Comparison of ENCODE assay signal across 38 cellular contexts in the genomic region with DNA sequence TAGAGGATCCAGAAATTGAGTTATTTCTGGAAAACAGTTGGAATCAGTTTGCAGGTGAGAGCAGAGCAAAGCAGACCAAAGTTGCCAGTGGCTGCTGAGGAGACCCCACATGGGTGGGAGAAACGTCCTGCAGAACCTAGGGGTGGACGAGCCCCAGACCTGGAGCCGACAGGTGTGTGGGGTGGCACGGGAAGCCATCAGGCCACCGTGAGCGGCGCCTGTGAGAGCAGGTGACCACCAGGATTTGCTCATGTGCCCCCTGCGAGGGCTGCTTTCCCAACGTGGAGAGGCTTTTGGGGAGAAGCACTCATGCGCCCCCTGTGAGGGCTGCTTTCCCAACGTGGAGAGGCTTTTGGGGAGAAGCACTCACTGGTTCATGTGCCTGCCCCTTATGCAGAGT.
"Had no signal": no experiment of that assay in that cellular context is flagged by ENCODE, and none has a peak within 500 bp of the region (broad histone marks: within the 10 kb centered on the region; RNA-seq: fewer than 3 reads in every experiment).

No MANE protein-coding gene starts in this region.

- H3K27me3 ChIP-seq: adrenal gland, ascending aorta, body of pancreas, brain microvascular endothelial cell, breast epithelium, cardiac muscle cell had no signal

- H3K27me3 Mint-ChIP-seq: activated naive CD4-positive, alpha-beta T cell treated with anti-CD3 and anti-CD28 coated beads, Interleukin-2, amount 10 ng/mL, durations not matched to agents 7 days and 5 days; activated naive CD4-positive, alpha-beta T cell treated with anti-CD3 and anti-CD28 coated beads, Interleukin-2, amount 50 U/mL, for 24 hours; activated naive CD8-positive, alpha-beta T cell; activated naive CD8-positive, alpha-beta T cell treated with anti-CD3 and anti-CD28 coated beads for 36 hours; activated naive CD8-positive, alpha-beta T cell treated with anti-CD3 and anti-CD28 coated beads, Interleukin-2, amount 10 ng/mL, durations not matched to agents 7 days and 5 days; activated naive CD8-positive, alpha-beta T cell treated with anti-CD3 and anti-CD28 coated beads, Interleukin-2, amount 50 U/mL, for 24 hours; activated T-cell treated with anti-CD3 and anti-CD28 coated beads, Interleukin-2, amount 50 U/mL, for 24 hours; activated T-helper 17 cell treated with anti-CD3 and anti-CD28 coated beads, Interleukin-2, amount 50 U/mL, for 72 hours; brain; central memory CD8-positive, alpha-beta T cell had no signal

- H3K27ac Mint-ChIP-seq: activated naive CD4-positive, alpha-beta T cell treated with anti-CD3 and anti-CD28 coated beads for 36 hours; activated naive CD4-positive, alpha-beta T cell treated with anti-CD3 and anti-CD28 coated beads, Interleukin-2, amount 10 ng/mL, durations not matched to agents 7 days and 5 days; activated naive CD8-positive, alpha-beta T cell; activated naive CD8-positive, alpha-beta T cell treated with anti-CD3 and anti-CD28 coated beads for 36 hours; activated naive CD8-positive, alpha-beta T cell treated with anti-CD3 and anti-CD28 coated beads, Interleukin-2, amount 10 ng/mL, durations not matched to agents 7 days and 5 days; activated naive CD8-positive, alpha-beta T cell treated with anti-CD3 and anti-CD28 coated beads, Interleukin-2, amount 50 U/mL, for 24 hours; activated T-cell treated with anti-CD3 and anti-CD28 coated beads, Interleukin-2, amount 50 U/mL, for 24 hours; activated T-helper 1 cell treated with anti-CD3 and anti-CD28 coated beads, Interleukin-12 subunit alpha, Interleukin-12 subunit beta, Interleukin-2, Interleukin-4 antibody, amounts not matched to agents 30 ng/mL and 10 ng/mL and 1 ng/mL, durations not matched to agents 14 hours and 24 hours and 36 hours; activated T-helper 17 cell treated with anti-CD3 and anti-CD28 coated beads, Interleukin-2, amount 50 U/mL, for 72 hours; activated T-helper 2 cell treated with anti-CD3 and anti-CD28 coated beads, Interferon-gamma antibody, Interleukin-2, Interleukin-4, amounts not matched to agents 10 μg/mL and 5 μg/mL and 100 μg/mL, durations not matched to agents 14 hours and 24 hours and 36 hours; brain had no signal

- H3K36me3 ChIP-seq: adrenal gland, brain microvascular endothelial cell, breast epithelium had no signal

- H3K9me3 ChIP-seq: adrenal gland, ascending aorta, body of pancreas, breast epithelium had no signal

- H3K27ac ChIP-seq: adrenal gland, ascending aorta, body of pancreas, brain microvascular endothelial cell, breast epithelium, cardiac muscle cell had no signal

- H3K9me3 Mint-ChIP-seq: activated naive CD4-positive, alpha-beta T cell treated with anti-CD3 and anti-CD28 coated beads for 36 hours; activated naive CD4-positive, alpha-beta T cell treated with anti-CD3 and anti-CD28 coated beads, Interleukin-2, amount 50 U/mL, for 72 hours; activated naive CD8-positive, alpha-beta T cell treated with anti-CD3 and anti-CD28 coated beads for 36 hours; activated naive CD8-positive, alpha-beta T cell treated with anti-CD3 and anti-CD28 coated beads, Interleukin-2, amount 10 ng/mL, durations not matched to agents 7 days and 5 days; activated naive CD8-positive, alpha-beta T cell treated with anti-CD3 and anti-CD28 coated beads, Interleukin-2, amount 50 U/mL, for 24 hours; activated T-cell treated with anti-CD3 and anti-CD28 coated beads, Interleukin-2, amount 50 U/mL, for 4 hours; activated T-helper 1 cell treated with anti-CD3 and anti-CD28 coated beads, Interleukin-12 subunit alpha, Interleukin-12 subunit beta, Interleukin-2, Interleukin-4 antibody, amounts not matched to agents 30 ng/mL and 10 ng/mL and 1 ng/mL, durations not matched to agents 14 hours and 24 hours and 36 hours; activated T-helper 2 cell treated with anti-CD3 and anti-CD28 coated beads, Interferon-gamma antibody, Interleukin-2, Interleukin-4, amounts not matched to agents 10 μg/mL and 5 μg/mL and 100 μg/mL, durations not matched to agents 14 hours and 24 hours and 36 hours; central memory CD8-positive, alpha-beta T cell had no signal

- H3K4me3 ChIP-seq: adrenal gland, ascending aorta, body of pancreas, breast epithelium, cardiac muscle cell had no signal

- H3K4me3 Mint-ChIP-seq: activated naive CD4-positive, alpha-beta T cell treated with anti-CD3 and anti-CD28 coated beads for 36 hours; activated naive CD4-positive, alpha-beta T cell treated with anti-CD3 and anti-CD28 coated beads, Interleukin-2, amount 10 ng/mL, durations not matched to agents 7 days and 5 days; activated naive CD4-positive, alpha-beta T cell treated with anti-CD3 and anti-CD28 coated beads, Interleukin-2, amount 50 U/mL, for 24 hours; activated naive CD8-positive, alpha-beta T cell; activated naive CD8-positive, alpha-beta T cell treated with anti-CD3 and anti-CD28 coated beads for 36 hours; activated naive CD8-positive, alpha-beta T cell treated with anti-CD3 and anti-CD28 coated beads, Interleukin-2, amount 10 ng/mL, durations not matched to agents 7 days and 5 days; activated naive CD8-positive, alpha-beta T cell treated with anti-CD3 and anti-CD28 coated beads, Interleukin-2, amount 50 U/mL, for 24 hours; activated T-cell treated with anti-CD3 and anti-CD28 coated beads, Interleukin-2, amount 50 U/mL, for 24 hours; activated T-cell treated with anti-CD3 and anti-CD28 coated beads, Interleukin-2, amount 50 U/mL, for 4 hours; activated T-cell treated with anti-CD3 and anti-CD28 coated beads, Interleukin-2, amount 50 U/mL, for 72 hours; activated T-helper 1 cell treated with anti-CD3 and anti-CD28 coated beads, Interleukin-12 subunit alpha, Interleukin-12 subunit beta, Interleukin-2, Interleukin-4 antibody, amounts not matched to agents 30 ng/mL and 10 ng/mL and 1 ng/mL, durations not matched to agents 14 hours and 24 hours and 36 hours; activated T-helper 17 cell treated with anti-CD3 and anti-CD28 coated beads, Interleukin-2, amount 50 U/mL, for 72 hours; brain; central memory CD8-positive, alpha-beta T cell had no signal

- H3K4me1 ChIP-seq: ascending aorta, body of pancreas, breast epithelium had no signal

- DNase-seq: activated effector memory CD4-positive, alpha-beta T cell treated with anti-CD3 and anti-CD28 coated beads, Interleukin-2, amount 50 U/mL, for 16 hours; activated effector memory CD4-positive, alpha-beta T cell treated with Interleukin-2 at 50 U/mL for 16 hours; activated gamma-delta T cell; activated gamma-delta T cell treated with Interleukin-2 at 50 U/mL for 16 hours; activated naive CD4-positive, alpha-beta T cell; activated naive CD4-positive, alpha-beta T cell treated with anti-CD3 and anti-CD28 coated beads for 36 hours; activated naive CD4-positive, alpha-beta T cell treated with anti-CD3 and anti-CD28 coated beads, Interleukin-2, amount 10 ng/mL, durations not matched to agents 7 days and 5 days; activated naive CD4-positive, alpha-beta T cell treated with anti-CD3 and anti-CD28 coated beads, Interleukin-2, amount 50 U/mL, for 16 hours; activated naive CD4-positive, alpha-beta T cell treated with Interleukin-2 at 50 U/mL for 16 hours; activated naive CD8-positive, alpha-beta T cell treated with anti-CD3 and anti-CD28 coated beads for 36 hours; activated naive CD8-positive, alpha-beta T cell treated with anti-CD3 and anti-CD28 coated beads, Interleukin-2, amount 10 ng/mL, durations not matched to agents 7 days and 5 days; activated naive CD8-positive, alpha-beta T cell treated with anti-CD3 and anti-CD28 coated beads, Interleukin-2, amount 50 U/mL, for 24 hours; activated T-cell treated with anti-CD3 and anti-CD28 coated beads, Interleukin-2, amount 50 U/mL, for 1 hour; activated T-cell treated with anti-CD3 and anti-CD28 coated beads, Interleukin-2, amount 50 U/mL, for 24 hours; activated T-cell treated with anti-CD3 and anti-CD28 coated beads, Interleukin-2, amount 50 U/mL, for 4 hours; activated T-cell treated with anti-CD3 and anti-CD28 coated beads, Interleukin-2, amount 50 U/mL, for 48 hours; activated T-cell treated with anti-CD3 and anti-CD28 coated beads, Interleukin-2, amount 50 U/mL, for 72 hours; adrenal gland; amniotic stem cell; amygdala; anterior cingulate cortex; aorta; body of pancreas; brain microvascular endothelial cell; caudate nucleus; central memory CD4-positive, alpha-beta T cell; cerebellar nuclear complex had no signal
